ENCODE assay signal across 16 cellular contexts in genomic region chr7:19215421-19215820, GRCh38.
A peak's percentile ranks its signal among the peaks of the same experiment; 100 is the strongest.
DNase-seq lines count a peak whose midpoint lies in the region; ATAC-seq and TF ChIP-seq lines count a peak whose summit lies in the region.
"Had no signal": no experiment of that assay in that cellular context is flagged by ENCODE, and none has a peak within 500 bp of the region (broad histone marks: within the 10 kb centered on the region; RNA-seq: fewer than 3 reads in every experiment).

No MANE protein-coding gene starts in this region.

- H3K27ac ChIP-seq in osteoblast (ENCODE audit: low read depth, low read length) (peak overlapping the region; percentile 39), RWPE1 (no peak overlapping the region)
- H3K27ac ChIP-seq: foreskin keratinocyte had no signal

- in situ Hi-C loops in Caki2 (cut with HindIII; ENCODE audit: low pct_unique_long_range_greater_than_20kb, low sequenced_read_pairs): no loop called here

- POLR2A ChIA-PET in activated CD4-positive, alpha-beta T cell treated with anti-CD3 and anti-CD28 coated beads for 36 hours (lab: Charles Lee): no interaction called here
- POLR2A ChIA-PET in RWPE1 (lab: Yijun Ruan, JAX; ENCODE audit: low non-redundant PET): no interaction called here

- H3K36me3 Mint-ChIP-seq in activated CD4-positive, alpha-beta T cell treated with anti-CD3 and anti-CD28 coated beads for 36 hours (ENCODE audit: low read depth): no peaks in the 10 kb centered on the region

- no peak overlapping the region for H3K4me2 ChIP-seq in osteoblast (ENCODE audit: insufficient read depth, low read length)

- H3K27me3 ChIP-seq in osteoblast (ENCODE audit: insufficient read depth, low read length): no peaks in the 10 kb centered on the region
- H3K27me3 ChIP-seq: foreskin keratinocyte had no signal

- H3K9me3 Mint-ChIP-seq in activated CD4-positive, alpha-beta T cell treated with anti-CD3 and anti-CD28 coated beads for 36 hours (ENCODE audit: low read depth): no peaks in the 10 kb centered on the region
- H3K9me3 Mint-ChIP-seq: T-helper 1 cell treated with Interleukin-12 subunit alpha and Interleukin-12 subunit beta and Interleukin-4 antibody, amounts not matched to agents 30 μg/mL and 1 μg/mL, for 36 hours had no signal

- H3K9me3 ChIP-seq in osteoblast (ENCODE audit: low read depth, low read length): no peaks in the 10 kb centered on the region

- no peak overlapping the region for H3K27ac Mint-ChIP-seq in activated CD4-positive, alpha-beta T cell treated with anti-CD3 and anti-CD28 coated beads for 36 hours
- H3K27ac Mint-ChIP-seq: activated CD8-positive, alpha-beta T cell treated with anti-CD3 and anti-CD28 coated beads, Interleukin-2, amount 10 ng/mL, durations not matched to agents 7 days and 5 days; T-helper 1 cell treated with Interleukin-12 subunit alpha and Interleukin-12 subunit beta and Interleukin-4 antibody, amounts not matched to agents 30 μg/mL and 1 μg/mL, for 36 hours had no signal

- no peak overlapping the region for H2AFZ ChIP-seq in osteoblast (ENCODE audit: low read length)

- intact Hi-C loops in activated CD4-positive, alpha-beta T cell treated with anti-CD3 and anti-CD28 coated beads for 36 hours (cut with DNase I, micrococcal nuclease): no loop called here

- no peak for ATAC-seq in GM18870 (IDR thresholded peaks at IDR 0.05; ENCODE audit: unreplicated experiment)
- no peak for ATAC-seq in activated CD4-positive, alpha-beta T cell treated with anti-CD3 and anti-CD28 coated beads for 36 hours
- ATAC-seq: activated CD8-positive, alpha-beta T cell treated with anti-CD3 and anti-CD28 coated beads, Interleukin-2, amount 10 ng/mL, durations not matched to agents 7 days and 5 days; foreskin keratinocyte; GM12878; HCT116 had no signal

- H3K4me1 Mint-ChIP-seq in activated CD4-positive, alpha-beta T cell treated with anti-CD3 and anti-CD28 coated beads for 36 hours: no peaks in the 10 kb centered on the region

- no peak overlapping the region for H3K4me3 Mint-ChIP-seq in activated CD4-positive, alpha-beta T cell treated with anti-CD3 and anti-CD28 coated beads for 36 hours
- H3K4me3 Mint-ChIP-seq: activated CD8-positive, alpha-beta T cell treated with anti-CD3 and anti-CD28 coated beads, Interleukin-2, amount 10 ng/mL, durations not matched to agents 7 days and 5 days; T-helper 1 cell treated with Interleukin-12 subunit alpha and Interleukin-12 subunit beta and Interleukin-4 antibody, amounts not matched to agents 30 μg/mL and 1 μg/mL, for 36 hours had no signal

- H3K4me1 ChIP-seq in osteoblast (ENCODE audit: insufficient read depth, low read length): peaks cover 10% of the 10 kb centered on the region
- H3K4me1 ChIP-seq: foreskin keratinocyte had no signal

- no peaks in the 10 kb centered on the region for H3K27me3 Mint-ChIP-seq in activated CD4-positive, alpha-beta T cell treated with anti-CD3 and anti-CD28 coated beads for 36 hours

- CTCF ChIA-PET in activated CD4-positive, alpha-beta T cell treated with anti-CD3 and anti-CD28 coated beads for 36 hours (lab: Charles Lee): interaction anchor here (0.9 kb wide), 1 partner anchor 9 kb away, joined by 3 read pairs; no protein-coding TSS in a partner anchor
- CTCF ChIA-PET in RWPE1 (lab: Yijun Ruan, JAX): no interaction called here

- no peak overlapping the region for H3K4me3 ChIP-seq in osteoblast (ENCODE audit: insufficient read depth, low read length)
- H3K4me3 ChIP-seq: GM12878 had no signal

- TF ChIP-seq CTCF in osteoblast (IDR thresholded peaks at IDR 0.05; ENCODE audit: extremely low read depth, low read depth, low read length) (no peak), RWPE1 (conservative IDR thresholded peaks at IDR 0.05; ENCODE audit: low read depth) (no peak)

- no peaks in the 10 kb centered on the region for H3K36me3 ChIP-seq in osteoblast (ENCODE audit: insufficient read depth, low read length)

- no peaks in the 10 kb centered on the region for H4K20me1 ChIP-seq in osteoblast (ENCODE audit: insufficient read depth, low read length)

- H3K79me2 ChIP-seq in osteoblast (ENCODE audit: insufficient read depth, low read length): no peaks in the 10 kb centered on the region

- DNase-seq in Caki2 (ENCODE audit: low read depth) (peak; percentile 9), NCI-H69 (lab: John Stamatoyannopoulos, UW) (peak; percentile 30), epidermal melanocyte (ENCODE audit: insufficient read length, low spot score) (peak; percentile 25), osteoblast (ENCODE audit: insufficient read length, low spot score, missing footprints) (peak; percentile 79), germinal center (ENCODE audit: low spot score) (no peak), RWPE1 (ENCODE audit: low spot score) (no peak)
- DNase-seq in activated CD4-positive, alpha-beta T cell treated with anti-CD3 and anti-CD28 coated beads for 36 hours: no peak
- DNase-seq: activated CD8-positive, alpha-beta T cell treated with anti-CD3 and anti-CD28 coated beads, Interleukin-2, amount 10 ng/mL, durations not matched to agents 7 days and 5 days; NCI-H187 treated with DMSO at 0.1 percent for 48 hours; occipital lobe; stimulated activated naive CD4-positive, alpha-beta T cell had no signal

Comparison
In these comparisons a context has a peak if more than half of its experiments do, and no peak if none do; other contexts are left out.
1. DNase-seq: peak in Caki2 (single experiment), NCI-H69 (single experiment), epidermal melanocyte (single experiment) and osteoblast (single experiment); none in germinal center (single experiment), activated CD4-positive, alpha-beta T cell treated with anti-CD3 and anti-CD28 coated beads for 36 hours (single experiment) and RWPE1 (single experiment).